Comparison of ENCODE assay signal across 1 cellular context in genomic region chr9:14910178-14910805, GRCh38.
TF ChIP-seq lines count a peak whose summit lies in the region.

FREM1 (minus strand) TSS chr9:14910428; CDS start chr9:14868977, 41,451 bp downstream.

TF ChIP-seq in HEK293, 187 proteins besides CTCF, POLR2A, EP300 and RAD21 (continued from another document):
- TF ChIP-seq, protein P1, sequence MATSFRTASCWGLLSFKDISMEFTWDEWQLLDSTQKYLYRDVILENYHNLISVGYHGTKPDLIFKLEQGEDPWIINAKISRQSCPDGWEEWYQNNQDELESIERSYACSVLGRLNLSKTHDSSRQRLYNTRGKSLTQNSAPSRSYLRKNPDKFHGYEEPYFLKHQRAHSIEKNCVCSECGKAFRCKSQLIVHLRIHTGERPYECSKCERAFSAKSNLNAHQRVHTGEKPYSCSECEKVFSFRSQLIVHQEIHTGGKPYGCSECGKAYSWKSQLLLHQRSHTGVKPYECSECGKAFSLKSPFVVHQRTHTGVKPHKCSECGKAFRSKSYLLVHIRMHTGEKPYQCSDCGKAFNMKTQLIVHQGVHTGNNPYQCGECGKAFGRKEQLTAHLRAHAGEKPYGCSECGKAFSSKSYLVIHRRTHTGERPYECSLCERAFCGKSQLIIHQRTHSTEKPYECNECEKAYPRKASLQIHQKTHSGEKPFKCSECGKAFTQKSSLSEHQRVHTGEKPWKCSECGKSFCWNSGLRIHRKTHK (tag by site-specific recombination; IDR thresholded peaks at IDR 0.05) = no peak
- TF ChIP-seq, protein P2, sequence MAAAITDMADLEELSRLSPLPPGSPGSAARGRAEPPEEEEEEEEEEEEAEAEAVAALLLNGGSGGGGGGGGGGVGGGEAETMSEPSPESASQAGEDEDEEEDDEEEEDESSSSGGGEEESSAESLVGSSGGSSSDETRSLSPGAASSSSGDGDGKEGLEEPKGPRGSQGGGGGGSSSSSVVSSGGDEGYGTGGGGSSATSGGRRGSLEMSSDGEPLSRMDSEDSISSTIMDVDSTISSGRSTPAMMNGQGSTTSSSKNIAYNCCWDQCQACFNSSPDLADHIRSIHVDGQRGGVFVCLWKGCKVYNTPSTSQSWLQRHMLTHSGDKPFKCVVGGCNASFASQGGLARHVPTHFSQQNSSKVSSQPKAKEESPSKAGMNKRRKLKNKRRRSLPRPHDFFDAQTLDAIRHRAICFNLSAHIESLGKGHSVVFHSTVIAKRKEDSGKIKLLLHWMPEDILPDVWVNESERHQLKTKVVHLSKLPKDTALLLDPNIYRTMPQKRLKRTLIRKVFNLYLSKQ (tag by site-specific recombination; IDR thresholded peaks at IDR 0.05; ENCODE audit: borderline replicate concordance) = no peak
- TF ChIP-seq YY2 (tag by site-specific recombination; IDR thresholded peaks at IDR 0.05) (no peak), ZBTB26 (tag by site-specific recombination; optimal IDR thresholded peaks at IDR 0.05) (peak; percentile 12), ZNF112 (tag by site-specific recombination; IDR thresholded peaks at IDR 0.05) (no peak), SALL2 (tag by site-specific recombination; IDR thresholded peaks at IDR 0.05; ENCODE audit: borderline replicate concordance) (no peak), ZNF302 (tag by site-specific recombination; IDR thresholded peaks at IDR 0.05; ENCODE audit: low read depth) (no peak), ZFHX2 (tag by site-specific recombination; conservative IDR thresholded peaks at IDR 0.05) (peak; percentile 87), OVOL3 (tag by site-specific recombination; IDR thresholded peaks at IDR 0.05) (no peak), ZNF274 (IDR thresholded peaks at IDR 0.05; ENCODE audit: low read length) (no peak), ZNF274 (tag by site-specific recombination; IDR thresholded peaks at IDR 0.05; ENCODE audit: borderline replicate concordance) (no peak), ZNF501 (tag by site-specific recombination; IDR thresholded peaks at IDR 0.05) (no peak), ZNF792 (tag by site-specific recombination; IDR thresholded peaks at IDR 0.05) (no peak), ZNF677 (tag by site-specific recombination; IDR thresholded peaks at IDR 0.05) (no peak), ZNF341 (tag by site-specific recombination; IDR thresholded peaks at IDR 0.05; ENCODE audit: low read depth) (no peak), ZNF350 (tag by site-specific recombination; IDR thresholded peaks at IDR 0.05) (no peak), RBAK (tag by site-specific recombination; IDR thresholded peaks at IDR 0.05) (no peak)
- TF ChIP-seq, protein P3, sequence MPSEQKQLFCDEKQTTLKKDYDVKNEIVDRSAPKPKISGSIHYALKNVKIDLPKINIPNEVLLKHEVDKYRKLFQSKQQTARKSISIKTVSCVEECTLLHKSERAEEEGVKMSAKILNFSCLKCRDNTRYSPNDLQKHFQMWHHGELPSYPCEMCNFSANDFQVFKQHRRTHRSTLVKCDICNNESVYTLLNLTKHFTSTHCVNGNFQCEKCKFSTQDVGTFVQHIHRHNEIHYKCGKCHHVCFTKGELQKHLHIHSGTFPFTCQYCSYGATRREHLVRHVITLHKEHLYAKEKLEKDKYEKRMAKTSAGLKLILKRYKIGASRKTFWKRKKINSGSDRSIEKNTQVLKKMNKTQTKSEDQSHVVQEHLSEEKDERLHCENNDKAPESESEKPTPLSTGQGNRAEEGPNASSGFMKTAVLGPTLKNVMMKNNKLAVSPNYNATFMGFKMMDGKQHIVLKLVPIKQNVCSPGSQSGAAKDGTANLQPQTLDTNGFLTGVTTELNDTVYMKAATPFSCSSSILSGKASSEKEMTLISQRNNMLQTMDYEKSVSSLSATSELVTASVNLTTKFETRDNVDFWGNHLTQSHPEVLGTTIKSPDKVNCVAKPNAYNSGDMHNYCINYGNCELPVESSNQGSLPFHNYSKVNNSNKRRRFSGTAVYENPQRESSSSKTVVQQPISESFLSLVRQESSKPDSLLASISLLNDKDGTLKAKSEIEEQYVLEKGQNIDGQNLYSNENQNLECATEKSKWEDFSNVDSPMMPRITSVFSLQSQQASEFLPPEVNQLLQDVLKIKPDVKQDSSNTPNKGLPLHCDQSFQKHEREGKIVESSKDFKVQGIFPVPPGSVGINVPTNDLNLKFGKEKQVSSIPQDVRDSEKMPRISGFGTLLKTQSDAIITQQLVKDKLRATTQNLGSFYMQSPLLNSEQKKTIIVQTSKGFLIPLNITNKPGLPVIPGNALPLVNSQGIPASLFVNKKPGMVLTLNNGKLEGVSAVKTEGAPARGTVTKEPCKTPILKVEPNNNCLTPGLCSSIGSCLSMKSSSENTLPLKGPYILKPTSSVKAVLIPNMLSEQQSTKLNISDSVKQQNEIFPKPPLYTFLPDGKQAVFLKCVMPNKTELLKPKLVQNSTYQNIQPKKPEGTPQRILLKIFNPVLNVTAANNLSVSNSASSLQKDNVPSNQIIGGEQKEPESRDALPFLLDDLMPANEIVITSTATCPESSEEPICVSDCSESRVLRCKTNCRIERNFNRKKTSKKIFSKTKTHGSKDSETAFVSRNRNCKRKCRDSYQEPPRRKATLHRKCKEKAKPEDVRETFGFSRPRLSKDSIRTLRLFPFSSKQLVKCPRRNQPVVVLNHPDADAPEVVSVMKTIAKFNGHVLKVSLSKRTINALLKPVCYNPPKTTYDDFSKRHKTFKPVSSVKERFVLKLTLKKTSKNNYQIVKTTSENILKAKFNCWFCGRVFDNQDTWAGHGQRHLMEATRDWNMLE (tag by site-specific recombination; conservative IDR thresholded peaks at IDR 0.05; ENCODE audit: low read depth) = no peak
- TF ChIP-seq, protein P4, sequence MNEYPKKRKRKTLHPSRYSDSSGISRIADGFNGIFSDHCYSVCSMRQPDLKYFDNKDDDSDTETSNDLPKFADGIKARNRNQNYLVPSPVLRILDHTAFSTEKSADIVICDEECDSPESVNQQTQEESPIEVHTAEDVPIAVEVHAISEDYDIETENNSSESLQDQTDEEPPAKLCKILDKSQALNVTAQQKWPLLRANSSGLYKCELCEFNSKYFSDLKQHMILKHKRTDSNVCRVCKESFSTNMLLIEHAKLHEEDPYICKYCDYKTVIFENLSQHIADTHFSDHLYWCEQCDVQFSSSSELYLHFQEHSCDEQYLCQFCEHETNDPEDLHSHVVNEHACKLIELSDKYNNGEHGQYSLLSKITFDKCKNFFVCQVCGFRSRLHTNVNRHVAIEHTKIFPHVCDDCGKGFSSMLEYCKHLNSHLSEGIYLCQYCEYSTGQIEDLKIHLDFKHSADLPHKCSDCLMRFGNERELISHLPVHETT (tag by site-specific recombination; IDR thresholded peaks at IDR 0.05) = no peak
